Comparison of ENCODE assay signal across 1 cellular context in the genomic region with DNA sequence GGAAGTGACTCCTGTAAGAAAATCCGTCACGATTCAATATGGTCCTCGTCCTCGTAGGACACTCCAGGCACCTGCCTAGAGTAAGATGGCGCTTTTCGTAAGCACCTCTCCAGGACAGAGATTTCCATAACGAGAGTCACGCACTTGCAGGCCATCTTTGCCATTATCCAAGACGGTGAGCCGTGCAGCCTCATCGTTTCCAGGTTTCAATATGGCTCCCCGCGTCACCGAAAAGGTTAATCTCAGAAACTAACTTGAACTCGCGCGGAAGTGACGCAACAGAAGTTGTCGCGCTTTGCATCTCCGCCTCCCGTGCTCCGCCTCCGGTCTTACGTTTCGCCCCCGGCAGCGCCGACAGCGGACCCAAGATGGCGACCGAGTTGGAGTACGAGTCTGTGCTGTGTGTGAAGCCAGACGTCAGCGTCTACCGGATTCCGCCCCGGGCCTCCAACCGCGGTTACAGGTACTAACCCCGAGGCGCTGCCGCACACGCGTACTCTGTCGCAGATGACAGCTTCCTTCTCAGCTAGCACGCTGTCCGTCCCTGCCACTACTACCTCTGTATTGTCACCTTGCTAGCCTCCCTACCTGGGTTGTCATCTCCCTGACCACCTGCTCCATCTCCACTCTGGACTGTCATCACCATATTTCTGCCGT.
TF ChIP-seq lines count a peak whose summit lies in the region.

A gene (plus strand): TSS at position 354 of the 657 bp plus-strand sequence. CDS start 15 bp downstream, at position 369.

TF ChIP-seq in K562, 482 proteins besides CTCF, POLR2A, EP300 and RAD21 (continued from another document):
- TF ChIP-seq, protein P1, sequence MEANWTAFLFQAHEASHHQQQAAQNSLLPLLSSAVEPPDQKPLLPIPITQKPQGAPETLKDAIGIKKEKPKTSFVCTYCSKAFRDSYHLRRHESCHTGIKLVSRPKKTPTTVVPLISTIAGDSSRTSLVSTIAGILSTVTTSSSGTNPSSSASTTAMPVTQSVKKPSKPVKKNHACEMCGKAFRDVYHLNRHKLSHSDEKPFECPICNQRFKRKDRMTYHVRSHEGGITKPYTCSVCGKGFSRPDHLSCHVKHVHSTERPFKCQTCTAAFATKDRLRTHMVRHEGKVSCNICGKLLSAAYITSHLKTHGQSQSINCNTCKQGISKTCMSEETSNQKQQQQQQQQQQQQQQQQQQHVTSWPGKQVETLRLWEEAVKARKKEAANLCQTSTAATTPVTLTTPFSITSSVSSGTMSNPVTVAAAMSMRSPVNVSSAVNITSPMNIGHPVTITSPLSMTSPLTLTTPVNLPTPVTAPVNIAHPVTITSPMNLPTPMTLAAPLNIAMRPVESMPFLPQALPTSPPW (CRISPR knock-in tag; IDR thresholded peaks at IDR 0.05) = 0 out of 2 replicates have a peak, but pooled peaks have one; percentile 9
- no peak; the same call in 1 of the 2 replicates for TF ChIP-seq ATF1 (CRISPR knock-in tag; IDR thresholded peaks at IDR 0.05)
- peak; percentile 96 for TF ChIP-seq ATF1 (tag; IDR thresholded peaks at IDR 0.05)
- TF ChIP-seq, protein P2, sequence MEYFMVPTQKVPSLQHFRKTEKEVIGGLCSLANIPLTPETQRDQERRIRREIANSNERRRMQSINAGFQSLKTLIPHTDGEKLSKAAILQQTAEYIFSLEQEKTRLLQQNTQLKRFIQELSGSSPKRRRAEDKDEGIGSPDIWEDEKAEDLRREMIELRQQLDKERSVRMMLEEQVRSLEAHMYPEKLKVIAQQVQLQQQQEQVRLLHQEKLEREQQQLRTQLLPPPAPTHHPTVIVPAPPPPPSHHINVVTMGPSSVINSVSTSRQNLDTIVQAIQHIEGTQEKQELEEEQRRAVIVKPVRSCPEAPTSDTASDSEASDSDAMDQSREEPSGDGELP (CRISPR knock-in tag; IDR thresholded peaks at IDR 0.05; ENCODE audit: borderline replicate concordance) = peak; percentile 63; the same call in 1 of the 2 replicates
- no peak for TF ChIP-seq PHF20 (IDR thresholded peaks at IDR 0.05; ENCODE audit: partially characterized antibody)
- peak; percentile 90 for TF ChIP-seq ATF7 (IDR thresholded peaks at IDR 0.05)
- peak; percentile 97 for TF ChIP-seq CREM (IDR thresholded peaks at IDR 0.05; ENCODE audit: low read depth)
- TF ChIP-seq STAG1 (CRISPR knock-in tag; IDR thresholded peaks at IDR 0.05; ENCODE audit: borderline replicate concordance) = no peak
- TF ChIP-seq TAL1 (IDR thresholded peaks at IDR 0.05) = no peak
- TF ChIP-seq SIN3A (IDR thresholded peaks at IDR 0.05; ENCODE audit: borderline replicate concordance in 2 of 2, control insufficient read depth in 1 of 2, low read depth in 2 of 2, low read length in 2 of 2) = peak; percentile 44 to 84; a peak in 2 of 4 replicates
- peak; percentile 91 for TF ChIP-seq GABPA (tag; conservative IDR thresholded peaks at IDR 0.05; ENCODE audit: low read depth)
- TF ChIP-seq, protein P3, sequence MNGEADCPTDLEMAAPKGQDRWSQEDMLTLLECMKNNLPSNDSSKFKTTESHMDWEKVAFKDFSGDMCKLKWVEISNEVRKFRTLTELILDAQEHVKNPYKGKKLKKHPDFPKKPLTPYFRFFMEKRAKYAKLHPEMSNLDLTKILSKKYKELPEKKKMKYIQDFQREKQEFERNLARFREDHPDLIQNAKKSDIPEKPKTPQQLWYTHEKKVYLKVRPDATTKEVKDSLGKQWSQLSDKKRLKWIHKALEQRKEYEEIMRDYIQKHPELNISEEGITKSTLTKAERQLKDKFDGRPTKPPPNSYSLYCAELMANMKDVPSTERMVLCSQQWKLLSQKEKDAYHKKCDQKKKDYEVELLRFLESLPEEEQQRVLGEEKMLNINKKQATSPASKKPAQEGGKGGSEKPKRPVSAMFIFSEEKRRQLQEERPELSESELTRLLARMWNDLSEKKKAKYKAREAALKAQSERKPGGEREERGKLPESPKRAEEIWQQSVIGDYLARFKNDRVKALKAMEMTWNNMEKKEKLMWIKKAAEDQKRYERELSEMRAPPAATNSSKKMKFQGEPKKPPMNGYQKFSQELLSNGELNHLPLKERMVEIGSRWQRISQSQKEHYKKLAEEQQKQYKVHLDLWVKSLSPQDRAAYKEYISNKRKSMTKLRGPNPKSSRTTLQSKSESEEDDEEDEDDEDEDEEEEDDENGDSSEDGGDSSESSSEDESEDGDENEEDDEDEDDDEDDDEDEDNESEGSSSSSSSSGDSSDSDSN (IDR thresholded peaks at IDR 0.05; ENCODE audit: borderline replicate concordance in 1 of 2, low read depth in 2 of 2, low read length in 2 of 2) = 0 out of 4 replicates have a peak, but pooled peaks of 1 of the 2 experiments have one; percentile 17
- TF ChIP-seq SPI1 (IDR thresholded peaks at IDR 0.05; ENCODE audit: borderline replicate concordance, low read depth, low read length) = 0 out of 2 replicates have a peak, but pooled peaks have one; percentile 3
- TF ChIP-seq, protein P4, sequence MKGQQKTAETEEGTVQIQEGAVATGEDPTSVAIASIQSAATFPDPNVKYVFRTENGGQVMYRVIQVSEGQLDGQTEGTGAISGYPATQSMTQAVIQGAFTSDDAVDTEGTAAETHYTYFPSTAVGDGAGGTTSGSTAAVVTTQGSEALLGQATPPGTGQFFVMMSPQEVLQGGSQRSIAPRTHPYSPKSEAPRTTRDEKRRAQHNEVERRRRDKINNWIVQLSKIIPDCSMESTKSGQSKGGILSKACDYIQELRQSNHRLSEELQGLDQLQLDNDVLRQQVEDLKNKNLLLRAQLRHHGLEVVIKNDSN (CRISPR knock-in tag; IDR thresholded peaks at IDR 0.05) = no peak
- TF ChIP-seq, protein P5, sequence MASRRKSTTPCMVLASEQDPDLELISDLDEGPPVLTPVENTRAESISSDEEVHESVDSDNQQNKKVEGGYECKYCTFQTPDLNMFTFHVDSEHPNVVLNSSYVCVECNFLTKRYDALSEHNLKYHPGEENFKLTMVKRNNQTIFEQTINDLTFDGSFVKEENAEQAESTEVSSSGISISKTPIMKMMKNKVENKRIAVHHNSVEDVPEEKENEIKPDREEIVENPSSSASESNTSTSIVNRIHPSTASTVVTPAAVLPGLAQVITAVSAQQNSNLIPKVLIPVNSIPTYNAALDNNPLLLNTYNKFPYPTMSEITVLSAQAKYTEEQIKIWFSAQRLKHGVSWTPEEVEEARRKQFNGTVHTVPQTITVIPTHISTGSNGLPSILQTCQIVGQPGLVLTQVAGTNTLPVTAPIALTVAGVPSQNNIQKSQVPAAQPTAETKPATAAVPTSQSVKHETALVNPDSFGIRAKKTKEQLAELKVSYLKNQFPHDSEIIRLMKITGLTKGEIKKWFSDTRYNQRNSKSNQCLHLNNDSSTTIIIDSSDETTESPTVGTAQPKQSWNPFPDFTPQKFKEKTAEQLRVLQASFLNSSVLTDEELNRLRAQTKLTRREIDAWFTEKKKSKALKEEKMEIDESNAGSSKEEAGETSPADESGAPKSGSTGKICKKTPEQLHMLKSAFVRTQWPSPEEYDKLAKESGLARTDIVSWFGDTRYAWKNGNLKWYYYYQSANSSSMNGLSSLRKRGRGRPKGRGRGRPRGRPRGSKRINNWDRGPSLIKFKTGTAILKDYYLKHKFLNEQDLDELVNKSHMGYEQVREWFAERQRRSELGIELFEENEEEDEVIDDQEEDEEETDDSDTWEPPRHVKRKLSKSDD (conservative IDR thresholded peaks at IDR 0.05; ENCODE audit: low read length) = peak; percentile 81; the same call in 1 of the 2 replicates
- peak; percentile 57; the same call in 1 of the 2 replicates for TF ChIP-seq SOX6 (IDR thresholded peaks at IDR 0.05)
- TF ChIP-seq, protein P6, sequence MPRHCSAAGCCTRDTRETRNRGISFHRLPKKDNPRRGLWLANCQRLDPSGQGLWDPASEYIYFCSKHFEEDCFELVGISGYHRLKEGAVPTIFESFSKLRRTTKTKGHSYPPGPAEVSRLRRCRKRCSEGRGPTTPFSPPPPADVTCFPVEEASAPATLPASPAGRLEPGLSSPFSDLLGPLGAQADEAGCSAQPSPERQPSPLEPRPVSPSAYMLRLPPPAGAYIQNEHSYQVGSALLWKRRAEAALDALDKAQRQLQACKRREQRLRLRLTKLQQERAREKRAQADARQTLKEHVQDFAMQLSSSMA (CRISPR knock-in tag; IDR thresholded peaks at IDR 0.05) = no peak
TF ChIP-seq in K562: peak in this region for 92.
